29 cellular contexts compared by ENCODE assay signal in genomic region chr4:165077034-165077578, GRCh38. TPM values are rescaled to one million over a fixed set of nuclear protein-coding genes. Genes with fewer than 3 reads are reported as not detected.
"Had no signal": no experiment of that assay in that cellular context is flagged by ENCODE, and none has a peak within 500 bp of the region (broad histone marks: within the 10 kb centered on the region; RNA-seq: fewer than 3 reads in every experiment).

No MANE protein-coding gene starts in this region.

- ATAC-seq: body of pancreas; effector memory CD8-positive, alpha-beta T cell; lower lobe of right lung; right cardiac atrium; stimulated activated naive CD8-positive, alpha-beta T cell treated with anti-CD3 and anti-CD28 coated beads, Interleukin-15, Interleukin-2, amounts not matched to agents 100 U/mL and 50 U/mL, for 24 hours had no signal

- H3K27me3 ChIP-seq: body of pancreas, neutrophil, testis had no signal

- H3K4me3 ChIP-seq: body of pancreas, lower lobe of right lung, testis had no signal

- H3K4me1 Mint-ChIP-seq: immature natural killer cell had no signal

- H3K4me3 Mint-ChIP-seq: activated CD4-positive, alpha-beta memory T cell treated with anti-CD3 and anti-CD28 coated beads for 36 hours; activated naive CD8-positive, alpha-beta T cell; effector memory CD8-positive, alpha-beta T cell; immature natural killer cell; nephron had no signal

- H3K9me3 Mint-ChIP-seq: activated CD4-positive, alpha-beta memory T cell treated with anti-CD3 and anti-CD28 coated beads for 36 hours; effector memory CD8-positive, alpha-beta T cell; immature natural killer cell; nephron had no signal

- H3K9me3 ChIP-seq: body of pancreas, lower lobe of right lung, neutrophil, testis had no signal

- DNase-seq: activated CD4-positive, alpha-beta memory T cell treated with anti-CD3 and anti-CD28 coated beads for 36 hours; activated CD4-positive, alpha-beta T cell treated with anti-CD3 and anti-CD28 coated beads for 4 hours; activated effector memory CD4-positive, alpha-beta T cell treated with Interleukin-2 at 50 U/mL for 16 hours; activated naive CD4-positive, alpha-beta T cell treated with Interleukin-2 at 50 U/mL for 16 hours; aorta; body of pancreas; cerebellar nuclear complex; cortex of kidney; effector memory CD8-positive, alpha-beta T cell; hypothalamus; immature natural killer cell; kidney; lower lobe of right lung; mesendoderm; right cardiac atrium; stimulated activated CD4-positive, alpha-beta T cell treated with anti-CD3 and anti-CD28 coated beads, Interleukin-2, amount 100 ng/mL, for 48 hours; stimulated activated naive CD8-positive, alpha-beta T cell treated with anti-CD3 and anti-CD28 coated beads, Interleukin-15, Interleukin-2, amounts not matched to agents 100 U/mL and 50 U/mL, for 24 hours; testis; trophoblast cell had no signal

- H3K27ac Mint-ChIP-seq: activated CD4-positive, alpha-beta memory T cell treated with anti-CD3 and anti-CD28 coated beads for 36 hours; activated naive CD8-positive, alpha-beta T cell; effector memory CD8-positive, alpha-beta T cell; immature natural killer cell; nephron had no signal

- H3K4me1 ChIP-seq: body of pancreas, lower lobe of right lung, parathyroid adenoma had no signal

- H3K27ac ChIP-seq: body of pancreas, lower lobe of right lung, neutrophil, parathyroid adenoma, testis had no signal

- H3K27me3 Mint-ChIP-seq: activated CD4-positive, alpha-beta memory T cell treated with anti-CD3 and anti-CD28 coated beads for 36 hours; activated naive CD8-positive, alpha-beta T cell; effector memory CD8-positive, alpha-beta T cell had no signal

RNA-seq across cellular contexts. Expression of gene TRIM75, which starts 23.4 kb away (rescaled TPM):
- total RNA-seq: activated CD4-positive, alpha-beta memory T cell treated with anti-CD3 and anti-CD28 coated beads for 36 hours; aorta; body of pancreas; endothelial cell of umbilical vein; fibroblast of lung; fibroblast of villous mesenchyme; kidney; lower lobe of right lung; mononuclear cell; pulmonary artery endothelial cell; right cardiac atrium; T-helper 1 cell treated with Interleukin-12 subunit alpha and Interleukin-12 subunit beta and Interleukin-4 antibody, amounts not matched to agents 30 ng/mL and 1 ng/mL, for 36 hours had no signal

RNA-seq across cellular contexts. Expression of gene TRIM60, which starts 45.3 kb away (rescaled TPM):
- total RNA-seq: activated CD4-positive, alpha-beta memory T cell treated with anti-CD3 and anti-CD28 coated beads for 36 hours; aorta; body of pancreas; endothelial cell of umbilical vein; fibroblast of lung; kidney; lower lobe of right lung; mononuclear cell; pulmonary artery endothelial cell; right cardiac atrium; T-helper 1 cell treated with Interleukin-12 subunit alpha and Interleukin-12 subunit beta and Interleukin-4 antibody, amounts not matched to agents 30 ng/mL and 1 ng/mL, for 36 hours had no signal
